1 cellular context compared by ENCODE assay signal in genomic region chr11:64754124-64754918, GRCh38.
A peak's percentile ranks its signal among the peaks of the same experiment; 100 is the strongest.
TF ChIP-seq lines count a peak whose summit lies in the region.

No MANE protein-coding gene starts in this region.

TF ChIP-seq in K562, 482 proteins besides CTCF, POLR2A, EP300 and RAD21 (continues in another document):
- TF ChIP-seq ZNF431 (CRISPR knock-in tag; IDR thresholded peaks at IDR 0.05), result no peak
- peak; percentile 43; the same call in 1 of the 2 replicates for TF ChIP-seq MTA3 (IDR thresholded peaks at IDR 0.05; ENCODE audit: borderline replicate concordance)
- TF ChIP-seq UBTF (IDR thresholded peaks at IDR 0.05; ENCODE audit: borderline replicate concordance in 1 of 2, low read depth in 2 of 2, low read length in 2 of 2), result 0 out of 4 replicates have a peak, but pooled peaks have one; percentile 65 to 74
- no peak for TF ChIP-seq ATF1 (CRISPR knock-in tag; IDR thresholded peaks at IDR 0.05)
- 0 out of 2 replicates have a peak, but pooled peaks have one; percentile 14 for TF ChIP-seq ATF1 (tag; IDR thresholded peaks at IDR 0.05)
- no peak for TF ChIP-seq SIRT6 (IDR thresholded peaks at IDR 0.05; ENCODE audit: low read depth, low read length)
- no peak for TF ChIP-seq ZNF232 (CRISPR knock-in tag; IDR thresholded peaks at IDR 0.05)
- TF ChIP-seq HDAC2 (IDR thresholded peaks at IDR 0.05), result peak; percentile 73; the same call in 1 of the 2 replicates
- peak; percentile 50; the same call in 1 of the 2 replicates for TF ChIP-seq TFAP4 (CRISPR knock-in tag; IDR thresholded peaks at IDR 0.05; ENCODE audit: borderline replicate concordance)
- peak; percentile 52 for TF ChIP-seq CREM (IDR thresholded peaks at IDR 0.05; ENCODE audit: low read depth)
- TF ChIP-seq CTBP1 (IDR thresholded peaks at IDR 0.05; ENCODE audit: borderline replicate concordance), result peak; percentile 56; the same call in 1 of the 2 replicates
- 0 out of 2 replicates have a peak, but pooled peaks have one; percentile 48 for TF ChIP-seq ZNF740 (CRISPR knock-in tag; IDR thresholded peaks at IDR 0.05)
- TF ChIP-seq ZNF740 (tag; IDR thresholded peaks at IDR 0.05), result no peak
- peak; percentile 79 for TF ChIP-seq VEZF1 (CRISPR knock-in tag; IDR thresholded peaks at IDR 0.05)
- 0 out of 4 replicates have a peak, but pooled peaks of 1 of the 2 experiments have one; percentile 47 for TF ChIP-seq MAZ (CRISPR knock-in tag; conservative IDR thresholded peaks at IDR 0.05 in 1 of 2, IDR thresholded peaks at IDR 0.05 in 1 of 2)
- peak; percentile 44; the same call in 1 of the 2 replicates for TF ChIP-seq CBFA2T3 (IDR thresholded peaks at IDR 0.05)
- peak; percentile 62; the same call in 1 of the 2 replicates for TF ChIP-seq LCOR (CRISPR knock-in tag; IDR thresholded peaks at IDR 0.05)
- TF ChIP-seq NR1H2 (CRISPR knock-in tag; IDR thresholded peaks at IDR 0.05), result no peak
- TF ChIP-seq TAL1 (IDR thresholded peaks at IDR 0.05), result no peak
- peak; percentile 94 for TF ChIP-seq MGA (IDR thresholded peaks at IDR 0.05)
- peak; percentile 47; the same call in 1 of the 2 replicates for TF ChIP-seq RBFOX2 (IDR thresholded peaks at IDR 0.05; ENCODE audit: low read depth, low read length)
- TF ChIP-seq KAT7 (CRISPR knock-in tag; IDR thresholded peaks at IDR 0.05; ENCODE audit: borderline replicate concordance), result 0 out of 2 replicates have a peak, but pooled peaks have one; percentile 63
- peak; percentile 87 for TF ChIP-seq ZNF592 (IDR thresholded peaks at IDR 0.05)
- TF ChIP-seq TOE1 (IDR thresholded peaks at IDR 0.05; ENCODE audit: borderline replicate concordance), result no peak
- TF ChIP-seq TOE1 (CRISPR knock-in tag; IDR thresholded peaks at IDR 0.05; ENCODE audit: borderline replicate concordance, low read depth), result 0 out of 2 replicates have a peak, but pooled peaks have one; percentile 58
- no peak for TF ChIP-seq ZBTB9 (CRISPR knock-in tag; IDR thresholded peaks at IDR 0.05)
- TF ChIP-seq PHF20 (IDR thresholded peaks at IDR 0.05; ENCODE audit: partially characterized antibody), result peak; percentile 46
- TF ChIP-seq GABPB1 (CRISPR knock-in tag; IDR thresholded peaks at IDR 0.05), result peak; percentile 49; the same call in 1 of the 2 replicates
- no peak for TF ChIP-seq HNRNPH1 (optimal IDR thresholded peaks at IDR 0.05; ENCODE audit: low read depth, low read length)
- TF ChIP-seq BCOR (IDR thresholded peaks at IDR 0.05), result 0 out of 2 replicates have a peak, but pooled peaks have one; percentile 22
